Comparison of ENCODE assay signal across 8 cellular contexts in genomic region chr2:40386177-40386576, GRCh38.
"Had no signal": no experiment of that assay in that cellular context is flagged by ENCODE, and none has a peak within 500 bp of the region (broad histone marks: within the 10 kb centered on the region; RNA-seq: fewer than 3 reads in every experiment).

No MANE protein-coding gene starts in this region.

- H3K4me3 ChIP-seq: GM23248, HAP-1 had no signal

- H3K27ac ChIP-seq: GM23248 had no signal

- H3K9me3 ChIP-seq: HAP-1 had no signal

- H3K4me1 ChIP-seq: HAP-1 had no signal

- H3K27ac Mint-ChIP-seq: HFFc6, IgD-negative memory B cell had no signal

- DNase-seq: GOT3, H7, HFFc6 had no signal

- ATAC-seq: HCT116, HepG2 had no signal

- H3K27me3 Mint-ChIP-seq: IgD-negative memory B cell had no signal

- H3K36me3 ChIP-seq: HAP-1 had no signal

- H3K4me1 Mint-ChIP-seq: IgD-negative memory B cell had no signal

- H3K4me3 Mint-ChIP-seq: HFFc6, IgD-negative memory B cell had no signal

- FAIRE-seq: HepG2 had no signal

- H2AFZ ChIP-seq: GM23248 had no signal

- H3K9ac ChIP-seq: GM23248 had no signal
